Comparison of ENCODE assay signal across 19 cellular contexts in the genomic region with DNA sequence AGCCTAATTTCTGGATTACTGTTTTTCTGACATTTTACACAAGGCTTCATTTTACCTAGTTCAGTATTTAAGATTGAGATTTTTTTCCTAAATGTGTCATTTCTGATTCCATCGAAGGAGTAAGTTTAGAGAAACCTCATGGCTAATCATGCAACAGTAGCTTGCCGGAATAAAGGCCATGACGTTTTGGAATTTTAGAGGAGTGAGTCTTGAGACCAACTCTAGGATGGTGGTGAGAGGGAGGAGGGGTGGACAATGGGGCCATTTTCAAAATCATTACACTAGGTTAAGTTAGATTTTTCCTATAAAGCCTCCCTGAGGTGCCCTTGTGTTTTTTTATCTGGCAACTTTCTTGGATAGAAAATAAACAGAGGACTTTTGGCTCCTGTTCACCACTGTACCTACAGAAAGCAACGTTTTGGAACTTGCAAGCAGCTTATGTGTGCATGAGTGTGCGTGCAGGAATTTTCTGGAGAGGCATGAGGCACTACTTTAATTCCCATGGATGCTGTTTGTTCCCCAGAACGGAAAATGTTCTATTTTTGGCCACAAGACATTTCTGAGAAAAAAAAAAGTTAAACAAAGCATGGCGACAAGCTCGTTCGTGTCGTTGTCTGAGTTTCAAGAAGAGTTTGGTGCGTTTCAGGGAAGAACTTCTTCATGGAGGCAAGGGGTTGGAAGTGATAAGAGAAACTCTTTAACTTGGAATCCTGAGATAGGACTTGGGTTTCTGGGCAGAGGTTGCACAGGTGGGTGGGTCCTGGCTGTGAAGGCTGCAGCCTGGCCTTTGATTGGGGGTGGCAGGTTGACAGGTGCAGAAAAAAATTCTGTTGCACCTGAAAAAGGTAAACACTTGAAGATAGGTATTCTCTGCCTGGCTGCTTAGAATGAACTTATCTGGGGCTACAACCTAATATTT.
DNase-seq lines count a peak whose midpoint lies in the region; ATAC-seq and TF ChIP-seq lines count a peak whose summit lies in the region.
"Had no signal": no experiment of that assay in that cellular context is flagged by ENCODE, and none has a peak within 500 bp of the region (broad histone marks: within the 10 kb centered on the region; RNA-seq: fewer than 3 reads in every experiment).

No MANE protein-coding gene starts in this region.

- H3K27me3 ChIP-seq in psoas muscle (ENCODE audit: insufficient read depth in 3 of 3, low read length in 2 of 3), result no peaks in the 10 kb centered on the region

- H3K27ac ChIP-seq in psoas muscle (peak overlapping the region; percentile 78), substantia nigra (ENCODE audit: low read depth, low read length, poor library complexity, severe bottlenecking) (no peak overlapping the region)
- H3K27ac ChIP-seq: KMS-11 had no signal

- TF ChIP-seq CTCF in psoas muscle (IDR thresholded peaks at IDR 0.05), result no peak

- H3K36me3 ChIP-seq in psoas muscle (ENCODE audit: insufficient read depth in 1 of 2, low read depth in 1 of 2), result no peaks in the 10 kb centered on the region
- H3K36me3 ChIP-seq: HAP-1 had no signal

- ATAC-seq in psoas muscle (no peak), left colon (no peak)
- ATAC-seq: naive thymus-derived CD8-positive, alpha-beta T cell; stimulated activated memory B cell treated with anti-CD40 and anti-IgM and Interleukin-4, amounts not matched to agents 10 μg/mL and 1 μg/mL and 100 μg/mL, for 72 hours had no signal

- intact Hi-C loops in psoas muscle (cut with DNase I), result loop anchor here in 1 of 2 donors (5.0 kb wide), 1 partner anchor 36 kb away; no protein-coding TSS in a partner anchor
- intact Hi-C loops in left colon (cut with DNase I, micrococcal nuclease), result no loop called here

- WGBS in psoas muscle, 3 donors, result 28 to 35% (median 34%) methylated on average over 11 of the region's 11 CpGs

- DNase-seq in DMS53 (lab: John Stamatoyannopoulos, UW) (peak; percentile 61), amniotic stem cell (lab: John Stamatoyannopoulos, UW) (peak; percentile 42), fibroblast of peridontal ligament (ENCODE audit: extremely low read depth) (peak; percentile 74), psoas muscle (no peak), left colon (no peak), SK-N-DZ (ENCODE audit: low spot score) (no peak), hippocampal formation (lab: John Stamatoyannopoulos, UW) (no peak), substantia nigra (lab: John Stamatoyannopoulos, UW) (no peak)
- DNase-seq: ACHN; activated CD4-positive, CD25-positive, alpha-beta regulatory T cell treated with anti-CD3 and anti-CD28 coated beads, Interleukin-2, amount 50 U/mL, for 72 hours; amygdala; glutamatergic neuron; naive thymus-derived CD8-positive, alpha-beta T cell; NCI-H1436; NCI-H524 had no signal

- H3K4me3 ChIP-seq in psoas muscle, result peak overlapping the region; percentile 49
- H3K4me3 ChIP-seq: HAP-1 had no signal

- H3K4me1 ChIP-seq in psoas muscle, result peaks cover 19% of the 10 kb centered on the region
- H3K4me1 ChIP-seq: HAP-1 had no signal

- no peaks in the 10 kb centered on the region for H3K9me3 ChIP-seq in psoas muscle
- H3K9me3 ChIP-seq: Caco-2, HAP-1 had no signal

Comparison
In these comparisons a context has a peak if more than half of its experiments do, and no peak if none do; other contexts are left out.
1. DNase-seq: peak in DMS53 (single experiment), amniotic stem cell (single experiment) and fibroblast of peridontal ligament (single experiment); none in psoas muscle (0 of 2), left colon (0 of 2), SK-N-DZ (single experiment), hippocampal formation (0 of 2) and substantia nigra (0 of 49).